Comparison of ENCODE assay signal across 8 cellular contexts in genomic region chr12:53727310-53728041, GRCh38. TPM values are rescaled to one million over a fixed set of nuclear protein-coding genes. Genes with fewer than 3 reads are reported as not detected.
DNase-seq lines count a peak whose midpoint lies in the region; ATAC-seq and TF ChIP-seq lines count a peak whose summit lies in the region.

A gene with protein sequence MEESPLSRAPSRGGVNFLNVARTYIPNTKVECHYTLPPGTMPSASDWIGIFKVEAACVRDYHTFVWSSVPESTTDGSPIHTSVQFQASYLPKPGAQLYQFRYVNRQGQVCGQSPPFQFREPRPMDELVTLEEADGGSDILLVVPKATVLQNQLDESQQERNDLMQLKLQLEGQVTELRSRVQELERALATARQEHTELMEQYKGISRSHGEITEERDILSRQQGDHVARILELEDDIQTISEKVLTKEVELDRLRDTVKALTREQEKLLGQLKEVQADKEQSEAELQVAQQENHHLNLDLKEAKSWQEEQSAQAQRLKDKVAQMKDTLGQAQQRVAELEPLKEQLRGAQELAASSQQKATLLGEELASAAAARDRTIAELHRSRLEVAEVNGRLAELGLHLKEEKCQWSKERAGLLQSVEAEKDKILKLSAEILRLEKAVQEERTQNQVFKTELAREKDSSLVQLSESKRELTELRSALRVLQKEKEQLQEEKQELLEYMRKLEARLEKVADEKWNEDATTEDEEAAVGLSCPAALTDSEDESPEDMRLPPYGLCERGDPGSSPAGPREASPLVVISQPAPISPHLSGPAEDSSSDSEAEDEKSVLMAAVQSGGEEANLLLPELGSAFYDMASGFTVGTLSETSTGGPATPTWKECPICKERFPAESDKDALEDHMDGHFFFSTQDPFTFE (minus strand): TSS chr12:53727452. CDS start chr12:53725242, 2,210 bp downstream.

- H3K27ac Mint-ChIP-seq in activated naive CD4-positive, alpha-beta T cell treated with anti-CD3 and anti-CD28 coated beads, Interleukin-2, amount 50 U/mL, for 72 hours: peak within 1 kb of the TSS; percentile 82 to 90

- TF ChIP-seq EP300 in suprapubic skin (IDR thresholded peaks at IDR 0.05): no peak

- no peaks in the 10 kb centered on the region for H3K9me3 ChIP-seq in suprapubic skin

- peak within 1 kb of the TSS; percentile 83 for H3K4me3 ChIP-seq in GM08714 (ENCODE audit: low read length)
- H3K4me3 ChIP-seq in suprapubic skin: peak within 1 kb of the TSS; percentile 85

- H3K4me1 ChIP-seq in suprapubic skin: peaks cover 18% of the 10 kb centered on the region

- DNase-seq in NCI-H1092 treated with DMSO at 0.1 percent for 48 hours (lab: John Stamatoyannopoulos, UW) (peak; percentile 97), SKM-1 (lab: John Stamatoyannopoulos, UW; ENCODE audit: unreplicated experiment) (peak; percentile 78), globus pallidus (ENCODE audit: low spot score) (peak; percentile 99), nucleus accumbens (lab: John Stamatoyannopoulos, UW) (peak; percentile 63 to 99 (median 98)), suprapubic skin (ENCODE audit: low spot score in 2 of 2) (peak; percentile 97 to 98)
- DNase-seq in activated naive CD4-positive, alpha-beta T cell treated with anti-CD3 and anti-CD28 coated beads, Interleukin-2, amount 50 U/mL, for 72 hours (ENCODE audit: low spot score in 2 of 2): peak; percentile 92 to 95

- H3K9me3 Mint-ChIP-seq in activated naive CD4-positive, alpha-beta T cell treated with anti-CD3 and anti-CD28 coated beads, Interleukin-2, amount 50 U/mL, for 72 hours: no peaks in the 10 kb centered on the region

- no peaks in the 10 kb centered on the region for H3K36me3 Mint-ChIP-seq in activated naive CD4-positive, alpha-beta T cell treated with anti-CD3 and anti-CD28 coated beads, Interleukin-2, amount 50 U/mL, for 72 hours

- TF ChIP-seq CTCF in suprapubic skin (IDR thresholded peaks at IDR 0.05): no peak

- no peak for TF ChIP-seq POLR2A in suprapubic skin (IDR thresholded peaks at IDR 0.05)

- 1% methylated on average over 24 of the region's 38 CpGs for WGBS in suprapubic skin

- peaks cover 27% of the 10 kb centered on the region for H3K36me3 ChIP-seq in suprapubic skin

- no peaks in the 10 kb centered on the region for H3K27me3 ChIP-seq in suprapubic skin

- H3K27ac ChIP-seq in suprapubic skin: peak within 1 kb of the TSS; percentile 66

- ATAC-seq in HG02610 (IDR thresholded peaks at IDR 0.05; ENCODE audit: unreplicated experiment): peak; percentile 99
- peak; percentile 99 for ATAC-seq in activated naive CD4-positive, alpha-beta T cell treated with anti-CD3 and anti-CD28 coated beads, Interleukin-2, amount 50 U/mL, for 72 hours

RNA-seq across cellular contexts. Expression of the gene that starts here (rescaled TPM):
- 10 to 100 TPM; 35.4 to 36.2 TPM for total RNA-seq in activated naive CD4-positive, alpha-beta T cell treated with anti-CD3 and anti-CD28 coated beads, Interleukin-2, amount 50 U/mL, for 72 hours
- total RNA-seq in suprapubic skin: 100 to 1,000 TPM; 287 to 729 (median 317) TPM

Comparison
In these comparisons a context has a peak if more than half of its experiments do, and no peak if none do; other contexts are left out.
1. Peak in every context shown above with its lines: DNase-seq, ATAC-seq, H3K4me3 ChIP-seq and H3K27ac ChIP-seq.
2. RNA of the gene that starts here (total RNA-seq): 287 to 729 TPM in suprapubic skin; 35.4 to 36.2 TPM in activated naive CD4-positive, alpha-beta T cell treated with anti-CD3 and anti-CD28 coated beads, Interleukin-2, amount 50 U/mL, for 72 hours; every median in the first group is over 4 times any median in the second.